In the genomic region with DNA sequence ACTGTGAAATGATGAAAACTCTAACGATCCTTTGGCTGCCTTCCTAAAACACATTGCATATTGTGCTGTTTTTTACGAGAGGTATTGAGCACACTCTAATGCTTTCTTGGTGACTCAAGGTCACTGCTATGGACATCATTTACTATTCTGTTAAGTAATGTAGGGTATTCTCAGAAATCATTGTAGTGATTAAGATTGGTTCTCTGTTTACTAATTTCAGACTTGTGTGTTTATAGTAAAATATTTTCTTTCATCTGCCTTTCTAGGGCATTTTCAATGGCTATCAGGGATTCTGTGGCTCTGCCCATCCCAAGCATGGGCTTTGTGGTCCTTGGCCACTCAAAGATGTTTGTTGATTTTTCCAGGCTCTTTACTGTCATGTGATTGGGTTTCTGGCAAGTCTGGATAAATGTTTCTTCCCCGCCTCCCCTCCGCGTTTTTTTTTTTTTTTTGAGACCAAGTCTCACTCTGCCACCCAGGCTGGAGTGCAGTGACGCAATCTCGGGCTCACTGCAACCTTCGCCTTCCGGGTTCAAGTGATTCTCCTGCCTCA, we compare ENCODE assay signal across 1 cellular context.
TF ChIP-seq lines count a peak whose summit lies in the region.

No MANE protein-coding gene starts in this region.

TF ChIP-seq in HEK293, 187 proteins besides CTCF, POLR2A, EP300 and RAD21 (continued from another document):
- TF ChIP-seq, protein P1, sequence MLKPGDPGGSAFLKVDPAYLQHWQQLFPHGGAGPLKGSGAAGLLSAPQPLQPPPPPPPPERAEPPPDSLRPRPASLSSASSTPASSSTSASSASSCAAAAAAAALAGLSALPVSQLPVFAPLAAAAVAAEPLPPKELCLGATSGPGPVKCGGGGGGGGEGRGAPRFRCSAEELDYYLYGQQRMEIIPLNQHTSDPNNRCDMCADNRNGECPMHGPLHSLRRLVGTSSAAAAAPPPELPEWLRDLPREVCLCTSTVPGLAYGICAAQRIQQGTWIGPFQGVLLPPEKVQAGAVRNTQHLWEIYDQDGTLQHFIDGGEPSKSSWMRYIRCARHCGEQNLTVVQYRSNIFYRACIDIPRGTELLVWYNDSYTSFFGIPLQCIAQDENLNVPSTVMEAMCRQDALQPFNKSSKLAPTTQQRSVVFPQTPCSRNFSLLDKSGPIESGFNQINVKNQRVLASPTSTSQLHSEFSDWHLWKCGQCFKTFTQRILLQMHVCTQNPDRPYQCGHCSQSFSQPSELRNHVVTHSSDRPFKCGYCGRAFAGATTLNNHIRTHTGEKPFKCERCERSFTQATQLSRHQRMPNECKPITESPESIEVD (tag by site-specific recombination; IDR thresholded peaks at IDR 0.05), result peak; percentile 52
- TF ChIP-seq BCL11B (tag by site-specific recombination; IDR thresholded peaks at IDR 0.05; ENCODE audit: low read depth) (no peak), ZXDB (tag by site-specific recombination; IDR thresholded peaks at IDR 0.05) (no peak), FEZF1 (tag by site-specific recombination; IDR thresholded peaks at IDR 0.05) (peak; percentile 23; the same call in 1 of the 2 replicates)
- TF ChIP-seq, protein P2, sequence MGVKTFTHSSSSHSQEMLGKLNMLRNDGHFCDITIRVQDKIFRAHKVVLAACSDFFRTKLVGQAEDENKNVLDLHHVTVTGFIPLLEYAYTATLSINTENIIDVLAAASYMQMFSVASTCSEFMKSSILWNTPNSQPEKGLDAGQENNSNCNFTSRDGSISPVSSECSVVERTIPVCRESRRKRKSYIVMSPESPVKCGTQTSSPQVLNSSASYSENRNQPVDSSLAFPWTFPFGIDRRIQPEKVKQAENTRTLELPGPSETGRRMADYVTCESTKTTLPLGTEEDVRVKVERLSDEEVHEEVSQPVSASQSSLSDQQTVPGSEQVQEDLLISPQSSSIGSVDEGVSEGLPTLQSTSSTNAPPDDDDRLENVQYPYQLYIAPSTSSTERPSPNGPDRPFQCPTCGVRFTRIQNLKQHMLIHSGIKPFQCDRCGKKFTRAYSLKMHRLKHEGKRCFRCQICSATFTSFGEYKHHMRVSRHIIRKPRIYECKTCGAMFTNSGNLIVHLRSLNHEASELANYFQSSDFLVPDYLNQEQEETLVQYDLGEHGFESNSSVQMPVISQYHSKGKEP (tag by site-specific recombination; IDR thresholded peaks at IDR 0.05), result no peak
